In genomic region chr10:11528286-11528685, GRCh38 we compare ENCODE assay signal across 13 cellular contexts.
DNase-seq lines count a peak whose midpoint lies in the region; ATAC-seq and TF ChIP-seq lines count a peak whose summit lies in the region.
"Had no signal": no experiment of that assay in that cellular context is flagged by ENCODE, and none has a peak within 500 bp of the region (broad histone marks: within the 10 kb centered on the region; RNA-seq: fewer than 3 reads in every experiment).

No MANE protein-coding gene starts in this region.

- no peak overlapping the region for H2BK5ac ChIP-seq in mesendoderm (ENCODE audit: low read length)

- TF ChIP-seq POLR2A in stomach (IDR thresholded peaks at IDR 0.05), result no peak

- H3K4me1 Mint-ChIP-seq in activated T-cell treated with anti-CD3 and anti-CD28 coated beads, Interleukin-2, amount 50 U/mL, for 72 hours (ENCODE audit: low read depth), result peaks cover 24% of the 10 kb centered on the region
- H3K4me1 Mint-ChIP-seq in immature natural killer cell, result peaks cover 7 to 26% of the 10 kb centered on the region in 2 donors

- H3K27me3 ChIP-seq in SU-DHL-6 (ENCODE audit: low read length) (no peaks in the 10 kb centered on the region), stomach (no peaks in the 10 kb centered on the region), mesendoderm (ENCODE audit: insufficient read depth, low read length, poor library complexity) (no peaks in the 10 kb centered on the region)
- H3K27me3 ChIP-seq: heart right ventricle, MG63 had no signal

- H3K4me1 ChIP-seq in stomach (peaks cover 6 to 47% (median 24%) of the 10 kb centered on the region in 4 donors), mesendoderm (ENCODE audit: control insufficient read depth, low read depth, low read length) (peaks cover 3% of the 10 kb centered on the region)

- H3K23ac ChIP-seq in mesendoderm (ENCODE audit: low read length), result no peak overlapping the region

- H4K20me1 ChIP-seq in SU-DHL-6 (ENCODE audit: low read depth, low read length), result peaks cover 6% of the 10 kb centered on the region

- H3K18ac ChIP-seq in mesendoderm (ENCODE audit: low read length), result no peak overlapping the region

- no peaks in the 10 kb centered on the region for H3K9me2 ChIP-seq in SU-DHL-6 (replicated peaks; ENCODE audit: insufficient read depth, low read length)

- H3K27me3 Mint-ChIP-seq in activated T-cell treated with anti-CD3 and anti-CD28 coated beads, Interleukin-2, amount 50 U/mL, for 72 hours (ENCODE audit: low read depth), result no peaks in the 10 kb centered on the region
- H3K27me3 Mint-ChIP-seq in immature natural killer cell (ENCODE audit: low read depth in 3 of 3), result peaks cover 0 to 5% (median 4%) of the 10 kb centered on the region in 3 donors
- H3K27me3 Mint-ChIP-seq: activated CD4-positive, alpha-beta T cell treated with anti-CD3 and anti-CD28 coated beads for 36 hours had no signal

- no peak for DNase-seq in activated T-cell treated with anti-CD3 and anti-CD28 coated beads, Interleukin-2, amount 50 U/mL, for 72 hours
- DNase-seq in activated T-cell treated with anti-CD3 and anti-CD28 coated beads for 4 hours (no peak), immature natural killer cell (no peak), stomach (no peak), NCI-H510A (lab: John Stamatoyannopoulos, UW) (no peak), mesendoderm (no peak)
- DNase-seq: activated CD4-positive, alpha-beta T cell treated with anti-CD3 and anti-CD28 coated beads for 36 hours; heart right ventricle; left ventricle myocardium superior; MG63; T-helper 17 cell had no signal

- peak overlapping the region; percentile 4 to 49 for H3K4me3 Mint-ChIP-seq in activated T-cell treated with anti-CD3 and anti-CD28 coated beads, Interleukin-2, amount 50 U/mL, for 72 hours
- H3K4me3 Mint-ChIP-seq in immature natural killer cell, result peak overlapping the region; percentile 61 to 80 (median 74)
- H3K4me3 Mint-ChIP-seq: activated CD4-positive, alpha-beta T cell treated with anti-CD3 and anti-CD28 coated beads for 36 hours had no signal

- no peak overlapping the region for H4K8ac ChIP-seq in mesendoderm (ENCODE audit: low read depth, low read length)

- H4K5ac ChIP-seq in mesendoderm (ENCODE audit: low read length), result no peak overlapping the region

- 85 to 88% (median 85%) methylated on average over 3 of the region's 3 CpGs for WGBS in stomach, 5 donors
- no CpG with 5 or more reads among the region's 3 CpGs for WGBS in mesendoderm (ENCODE audit: extremely low coverage, insufficient coverage, low lambda C conversion rate)

- no peak overlapping the region for H2BK15ac ChIP-seq in mesendoderm (replicated peaks; ENCODE audit: low read depth)

- H3K56ac ChIP-seq in mesendoderm (ENCODE audit: low read length), result no peak overlapping the region

- TF ChIP-seq EP300 in stomach (IDR thresholded peaks at IDR 0.05), result no peak

- peaks cover 16% of the 10 kb centered on the region for H3F3A ChIP-seq in SU-DHL-6 (ENCODE audit: insufficient read depth)

- no peak overlapping the region for H2AK5ac ChIP-seq in mesendoderm (ENCODE audit: low read length)

- H3K36me3 Mint-ChIP-seq in activated T-cell treated with anti-CD3 and anti-CD28 coated beads, Interleukin-2, amount 50 U/mL, for 72 hours (ENCODE audit: insufficient read depth in 2 of 2), result peaks cover 0 to 2% of the 10 kb centered on the region in 2 donors
- no peaks in the 10 kb centered on the region for H3K36me3 Mint-ChIP-seq in immature natural killer cell

- TF ChIP-seq CTCF in SU-DHL-6 (IDR thresholded peaks at IDR 0.05; ENCODE audit: insufficient read depth, low read length, poor library complexity, severe bottlenecking) (no peak), stomach (IDR thresholded peaks at IDR 0.05) (no peak)

- H3K79me1 ChIP-seq in mesendoderm (ENCODE audit: low read length), result peaks cover 7% of the 10 kb centered on the region

- peak overlapping the region; percentile 12 for H3K4me2 ChIP-seq in SU-DHL-6 (ENCODE audit: low read depth, low read length, poor library complexity, severe bottlenecking)
- H3K4me2 ChIP-seq in mesendoderm (ENCODE audit: low read length), result no peak overlapping the region

- intact Hi-C loops in stomach (cut with DNase I; ENCODE audit: low total_unique reads), result no loop called here

- H3K9me3 ChIP-seq in SU-DHL-6 (ENCODE audit: insufficient read depth, low read length) (no peaks in the 10 kb centered on the region), stomach (no peaks in the 10 kb centered on the region)
- H3K9me3 ChIP-seq: heart right ventricle, MG63 had no signal

- H3K9ac ChIP-seq in SU-DHL-6 (ENCODE audit: low read length) (no peak overlapping the region), mesendoderm (ENCODE audit: low read length) (no peak overlapping the region)

- no peaks in the 10 kb centered on the region for H3K9me3 Mint-ChIP-seq in activated T-cell treated with anti-CD3 and anti-CD28 coated beads, Interleukin-2, amount 50 U/mL, for 72 hours
- H3K9me3 Mint-ChIP-seq in immature natural killer cell, result no peaks in the 10 kb centered on the region

- no peak overlapping the region for H2AFZ ChIP-seq in SU-DHL-6 (ENCODE audit: low read depth, low read length, severe bottlenecking)

- H3K4me3 ChIP-seq in SU-DHL-6 (ENCODE audit: insufficient read depth, low read length, poor library complexity, severe bottlenecking) (no peak overlapping the region), stomach (peak overlapping the region in 2 of 4 donors; percentile 9 to 17), mesendoderm (ENCODE audit: low read length) (no peak overlapping the region)
- H3K4me3 ChIP-seq: MG63 had no signal

- no peak overlapping the region for H3K27ac ChIP-seq in SU-DHL-6 (ENCODE audit: low read depth, low read length)
- peak overlapping the region in 3 of 5 donors; percentile 10 to 45 (median 26) for H3K27ac ChIP-seq in stomach
- no peak overlapping the region for H3K27ac ChIP-seq in mesendoderm (ENCODE audit: low read depth, low read length)

- H2BK120ac ChIP-seq in mesendoderm (ENCODE audit: low read depth, low read length), result no peak overlapping the region

- peak overlapping the region; percentile 68 for H3K27ac Mint-ChIP-seq in activated T-cell treated with anti-CD3 and anti-CD28 coated beads, Interleukin-2, amount 50 U/mL, for 72 hours
- peak overlapping the region in 2 of 6 donors; percentile 54 to 60 for H3K27ac Mint-ChIP-seq in immature natural killer cell
- H3K27ac Mint-ChIP-seq: activated CD4-positive, alpha-beta T cell treated with anti-CD3 and anti-CD28 coated beads for 36 hours; T-helper 17 cell had no signal

- no peak for ATAC-seq in activated T-cell treated with anti-CD3 and anti-CD28 coated beads, Interleukin-2, amount 50 U/mL, for 72 hours (replicated peaks in 1 of 2)
- no peak for ATAC-seq in GM18520 (IDR thresholded peaks at IDR 0.05; ENCODE audit: unreplicated experiment)
- ATAC-seq: activated CD4-positive, alpha-beta T cell treated with anti-CD3 and anti-CD28 coated beads for 36 hours; T-helper 17 cell had no signal

- H3K4ac ChIP-seq in mesendoderm (ENCODE audit: low read depth, low read length), result no peak overlapping the region

- peaks cover 37% of the 10 kb centered on the region; the same call in 1 of the 2 replicates for H3K36me3 ChIP-seq in SU-DHL-6 (ENCODE audit: low read length)
- peaks cover 0 to 8% (median 2%) of the 10 kb centered on the region in 4 donors for H3K36me3 ChIP-seq in stomach
- H3K36me3 ChIP-seq in mesendoderm (ENCODE audit: control insufficient read depth, insufficient read depth, low read length), result no peaks in the 10 kb centered on the region
- H3K36me3 ChIP-seq: heart right ventricle, MG63 had no signal

- peaks cover 96% of the 10 kb centered on the region for H3K79me2 ChIP-seq in SU-DHL-6 (ENCODE audit: insufficient read depth, low read length)
- no peaks in the 10 kb centered on the region for H3K79me2 ChIP-seq in mesendoderm (ENCODE audit: control insufficient read depth, insufficient read depth, low read length)

Comparison
In these comparisons a context has a peak if more than half of its experiments do, and no peak if none do; other contexts are left out.
1. H3K27ac ChIP-seq: peak in stomach (3 of 5); none in SU-DHL-6 (single experiment) and mesendoderm (single experiment).